28 cellular contexts compared by ENCODE assay signal in the genomic region with DNA sequence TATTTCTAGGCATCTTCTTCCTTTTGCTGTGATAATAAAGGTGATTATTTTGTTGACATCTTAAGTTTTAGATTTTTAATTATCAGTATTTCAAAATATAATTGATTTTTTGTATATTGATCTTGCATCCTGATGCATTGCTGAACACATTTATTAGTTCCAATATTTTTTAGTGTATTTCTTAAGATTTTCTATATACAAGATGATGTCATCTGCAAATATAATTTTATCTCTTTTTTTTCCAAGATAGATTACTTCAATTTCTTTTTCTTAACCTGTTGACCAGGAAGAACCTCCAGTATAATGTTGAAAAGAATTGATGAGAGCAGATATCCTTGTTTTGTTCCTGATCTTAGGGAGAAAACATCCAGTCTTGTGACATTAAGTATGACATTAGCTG. TPM values are rescaled to one million over a fixed set of nuclear protein-coding genes. Genes with fewer than 3 reads are reported as not detected.
"Had no signal": no experiment of that assay in that cellular context is flagged by ENCODE, and none has a peak within 500 bp of the region (broad histone marks: within the 10 kb centered on the region; RNA-seq: fewer than 3 reads in every experiment).

No MANE protein-coding gene starts in this region.

- H3K27me3 ChIP-seq: pancreas, sigmoid colon, upper lobe of right lung had no signal

- DNase-seq: hypothalamus; immature natural killer cell; kidney; left colon; left lung; lower lobe of right lung; mammary epithelial cell; mesenchymal stem cell; naive thymus-derived CD8-positive, alpha-beta T cell; nucleus accumbens; pancreas; posterior cingulate gyrus; retina; right cardiac atrium; sigmoid colon; small intestine; spleen; stimulated activated CD4-positive, alpha-beta T cell treated with anti-CD3 and anti-CD28 coated beads, Interleukin-4, amount 100 ng/mL, for 24 hours; stimulated activated naive CD4-positive, alpha-beta T cell; tibial artery; trophoblast cell; upper lobe of right lung had no signal

- H3K36me3 ChIP-seq: left lung, lower lobe of right lung, pancreas, prostate gland, sigmoid colon, spleen, suprapubic skin, thoracic aorta, tibial artery, upper lobe of right lung had no signal

- FAIRE-seq: islet of Langerhans, kidney, pancreas, small intestine, urothelium cell line had no signal

- H3K4me3 ChIP-seq: left lung, lower lobe of right lung, pancreas, prostate gland, sigmoid colon, spleen, suprapubic skin, thoracic aorta, tibial artery, upper lobe of right lung had no signal

- H3K4me1 ChIP-seq: left lung, lower lobe of right lung, pancreas, prostate gland, sigmoid colon, spleen, suprapubic skin, tibial artery, upper lobe of right lung had no signal

- ATAC-seq: left colon; left lung; lower lobe of right lung; naive thymus-derived CD8-positive, alpha-beta T cell; pancreas; right cardiac atrium; stimulated activated effector memory CD8-positive, alpha-beta T cell treated with anti-CD3 and anti-CD28 coated beads, Interleukin-12 subunit alpha, Interleukin-12 subunit beta, amount 100 ng/mL, for 72 hours; upper lobe of right lung had no signal

- H3K27ac ChIP-seq: left lung, lower lobe of right lung, pancreas, prostate gland, sigmoid colon, spleen, suprapubic skin, thoracic aorta, tibial artery, upper lobe of right lung had no signal

- H3K9me3 ChIP-seq: pancreas, prostate gland, suprapubic skin, upper lobe of right lung had no signal

RNA-seq across cellular contexts. Expression of gene LRRN2, which starts 54.8 kb away (rescaled TPM):
- total RNA-seq: naive thymus-derived CD8-positive, alpha-beta T cell had no signal
- polyA plus RNA-seq: immature natural killer cell, mammary epithelial cell had no signal
